Comparison of ENCODE assay signal across 31 cellular contexts in the genomic region with DNA sequence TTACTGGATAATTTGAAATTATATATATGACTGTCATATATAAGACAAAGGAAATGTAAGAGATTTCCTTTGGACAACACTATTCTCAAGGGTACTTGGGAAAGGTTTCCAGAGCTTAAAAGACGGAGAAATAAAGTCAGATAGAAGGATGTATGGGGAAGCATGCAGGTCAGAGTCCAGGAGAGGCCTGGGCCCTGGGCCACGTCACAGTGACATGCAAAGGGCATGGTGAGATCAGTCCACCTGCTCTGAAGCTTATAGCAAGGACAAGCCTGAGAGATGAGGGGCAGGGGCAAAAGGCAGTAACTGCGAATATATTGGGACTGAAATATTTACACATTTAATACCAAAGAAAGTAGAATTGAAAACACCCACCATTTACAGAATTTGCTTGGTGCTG. TPM values are rescaled to one million over a fixed set of nuclear protein-coding genes. Genes with fewer than 3 reads are reported as not detected.
DNase-seq lines count a peak whose midpoint lies in the region; ATAC-seq and FAIRE-seq lines count a peak whose summit lies in the region.
"Had no signal": no experiment of that assay in that cellular context is flagged by ENCODE, and none has a peak within 500 bp of the region (broad histone marks: within the 10 kb centered on the region; RNA-seq: fewer than 3 reads in every experiment).

No MANE protein-coding gene starts in this region.

- ATAC-seq in left lobe of liver: peak; percentile 33
- ATAC-seq: A549; CD8-positive, alpha-beta T cell had no signal

- no peak overlapping the region for H3K56ac ChIP-seq in mesendoderm (ENCODE audit: low read length)

- H3K36me3 ChIP-seq in small intestine (ENCODE audit: control insufficient read depth in 2 of 2, insufficient read depth in 2 of 2, low read length in 2 of 2) (peaks cover 0 to 3% of the 10 kb centered on the region in 2 donors), mesendoderm (ENCODE audit: control insufficient read depth, insufficient read depth, low read length) (no peaks in the 10 kb centered on the region)
- H3K36me3 ChIP-seq: BE2C had no signal

- H3K27me3 ChIP-seq in small intestine (ENCODE audit: control insufficient read depth in 2 of 2, insufficient read depth in 2 of 2, low read length in 2 of 2) (no peaks in the 10 kb centered on the region), mesendoderm (ENCODE audit: insufficient read depth, low read length, poor library complexity) (no peaks in the 10 kb centered on the region)
- H3K27me3 ChIP-seq: BE2C; BLaER1; BLaER1 treated with 17β-estradiol and CSF1 and Interleukin-3, amounts not matched to agents 10 nM and 100 nM had no signal

- no peak overlapping the region for H4K5ac ChIP-seq in mesendoderm (ENCODE audit: low read length)

- H3K4me2 ChIP-seq in mesendoderm (ENCODE audit: low read length): no peak overlapping the region
- H3K4me2 ChIP-seq: A549; BLaER1; BLaER1 treated with 17β-estradiol and CSF1 and Interleukin-3, amounts not matched to agents 10 nM and 100 nM had no signal

- H3K18ac ChIP-seq in mesendoderm (ENCODE audit: low read length): no peak overlapping the region

- H3K4ac ChIP-seq in mesendoderm (ENCODE audit: low read depth, low read length): no peak overlapping the region

- WGBS in small intestine, 3 donors: 56 to 86% (median 74%) methylated on average over 3 of the region's 3 CpGs
- no CpG with 5 or more reads among the region's 3 CpGs for WGBS in mesendoderm (ENCODE audit: extremely low coverage, insufficient coverage, low lambda C conversion rate)

- no peak overlapping the region for H3K23ac ChIP-seq in mesendoderm (ENCODE audit: low read length)

- no peak overlapping the region for H2BK15ac ChIP-seq in mesendoderm (replicated peaks; ENCODE audit: low read depth)

- DNase-seq in left lobe of liver (ENCODE audit: low spot score) (no peak), small intestine (peak; percentile 56), mesendoderm (no peak), AG08395 (ENCODE audit: low spot score) (no peak)
- DNase-seq: 8988T; ACHN; AML-193; BE2C; C1 segment of cervical spinal cord; Caco-2; Calu3; CD4-positive, alpha-beta memory T cell; CD4-positive, alpha-beta T cell; CD4-positive, CD25-positive, alpha-beta regulatory T cell; CD8-positive, alpha-beta memory T cell; CD8-positive, alpha-beta T cell; COR-L47; DMS 273 treated with DMSO at 0.1 percent for 48 hours; DMS153; DMS53; DMS79; DMS79 treated with DMSO at 0.1 percent for 48 hours; DND-41; EL had no signal

- no peak overlapping the region for H3K9ac ChIP-seq in mesendoderm (ENCODE audit: low read length)
- H3K9ac ChIP-seq: BLaER1; BLaER1 treated with 17β-estradiol and CSF1 and Interleukin-3, amounts not matched to agents 10 nM and 100 nM had no signal

- H3K4me3 ChIP-seq in small intestine (ENCODE audit: low read depth in 1 of 2, low read length in 2 of 2) (no peak overlapping the region), mesendoderm (ENCODE audit: low read length) (no peak overlapping the region)
- H3K4me3 ChIP-seq: A549; BLaER1; BLaER1 treated with 17β-estradiol and CSF1 and Interleukin-3, amounts not matched to agents 10 nM and 100 nM had no signal

- H3K79me2 ChIP-seq in mesendoderm (ENCODE audit: control insufficient read depth, insufficient read depth, low read length): no peaks in the 10 kb centered on the region

- H3K27ac ChIP-seq in small intestine (ENCODE audit: low read depth in 1 of 2, low read length in 1 of 2): no peak overlapping the region
- no peak overlapping the region for H3K27ac ChIP-seq in mesendoderm (ENCODE audit: low read depth, low read length)
- H3K27ac ChIP-seq: 22Rv1; A549; BLaER1; BLaER1 treated with 17β-estradiol and CSF1 and Interleukin-3, amounts not matched to agents 10 nM and 100 nM; C4-2B had no signal

- H4K8ac ChIP-seq in mesendoderm (ENCODE audit: low read depth, low read length): no peak overlapping the region

- no peak overlapping the region for H2BK5ac ChIP-seq in mesendoderm (ENCODE audit: low read length)

- H3K4me1 ChIP-seq in small intestine (ENCODE audit: control insufficient read depth in 2 of 2, insufficient read depth in 1 of 2, low read depth in 1 of 2, low read length in 1 of 2): no peaks in the 10 kb centered on the region
- no peaks in the 10 kb centered on the region for H3K4me1 ChIP-seq in mesendoderm (ENCODE audit: control insufficient read depth, low read depth, low read length)
- H3K4me1 ChIP-seq: BE2C; BLaER1; BLaER1 treated with 17β-estradiol and CSF1 and Interleukin-3, amounts not matched to agents 10 nM and 100 nM; Caco-2 had no signal

- H3K9me3 ChIP-seq in small intestine (ENCODE audit: control insufficient read depth, low read depth): no peaks in the 10 kb centered on the region
- H3K9me3 ChIP-seq: A549, BE2C, BLaER1, Caco-2 had no signal

- no peak for FAIRE-seq in small intestine (lab: Jason Lieb, UNC)
- FAIRE-seq: A204.1, A549, D721Med had no signal

- H2AK5ac ChIP-seq in mesendoderm (ENCODE audit: low read length): no peak overlapping the region

- H2BK120ac ChIP-seq in mesendoderm (ENCODE audit: low read depth, low read length): no peak overlapping the region

- no peaks in the 10 kb centered on the region for H3K79me1 ChIP-seq in mesendoderm (ENCODE audit: low read length)

RNA-seq across cellular contexts. Expression of a gene that starts 24.6 kb away (rescaled TPM):
- total RNA-seq in left lobe of liver: 23.9 TPM
- polyA plus RNA-seq in small intestine: 100 to 1,000 TPM; 168 to 243 (median 232) TPM
- 33.6 TPM for polyA plus RNA-seq in mesendoderm (2013, experiment 1 of 2)
- polyA plus RNA-seq in mesendoderm (2013, experiment 2 of 2): 34.9 TPM
